Comparison of ENCODE assay signal across 32 cellular contexts in genomic region chr3:17149076-17149475, GRCh38.
"Had no signal": no experiment of that assay in that cellular context is flagged by ENCODE, and none has a peak within 500 bp of the region (broad histone marks: within the 10 kb centered on the region; RNA-seq: fewer than 3 reads in every experiment).

No MANE protein-coding gene starts in this region.

- H3K4me2 ChIP-seq: neural progenitor cell had no signal

- H3K9me3 ChIP-seq: neutrophil, testis, thyroid gland had no signal

- FAIRE-seq: keratinocyte, urothelium cell line had no signal

- H3K36me3 Mint-ChIP-seq: natural killer cell had no signal

- DNase-seq: hippocampal formation; kidney glomerular epithelial cell; left cardiac atrium; left lung; lower lobe of right lung; mammary epithelial cell; mesenchymal stem cell; naive B cell; natural killer cell; nephron progenitor cell; occipital lobe; ovary; stimulated activated CD4-positive, alpha-beta T cell treated with anti-CD3 and anti-CD28 coated beads, Interleukin-12 subunit alpha, Interleukin-12 subunit beta, amount 100 ng/mL, for 4 hours; stimulated activated CD4-positive, alpha-beta T cell treated with anti-CD3 and anti-CD28 coated beads, Interleukin-15, amount 100 ng/mL, for 24 hours; stimulated activated CD4-positive, alpha-beta T cell treated with anti-CD3 and anti-CD28 coated beads, Interleukin-2, amount 100 ng/mL, for 24 hours; stimulated activated CD4-positive, alpha-beta T cell treated with anti-CD3 and anti-CD28 coated beads, Interleukin-4, amount 100 ng/mL, for 1 hour; stimulated activated naive B cell treated with anti-CD40 and anti-IgM and Interleukin-4, amounts not matched to agents 10 μg/mL and 1 μg/mL and 100 μg/mL, for 72 hours; stimulated activated naive CD8-positive, alpha-beta T cell treated with anti-CD3 and anti-CD28 coated beads, Interleukin-15, Interleukin-2, amounts not matched to agents 100 U/mL and 50 U/mL, for 24 hours; stomach; testis; thyroid gland; transverse colon; upper lobe of right lung had no signal

- H2AFZ ChIP-seq: neural progenitor cell had no signal

- H3K4me3 ChIP-seq: left lung, lower lobe of right lung, neural progenitor cell, ovary, right atrium auricular region, right lobe of liver, skin epidermis, stomach, testis, thyroid gland, transverse colon, upper lobe of right lung had no signal

- H3K27ac Mint-ChIP-seq: mesothelial cell of epicardium; nephron progenitor cell; progenitor cell of endocrine pancreas; stimulated activated naive B cell treated with anti-CD40 and anti-IgM and Interleukin-4, amounts not matched to agents 10 μg/mL and 1 μg/mL and 100 μg/mL, for 72 hours had no signal

- H3K27me3 ChIP-seq: left lung, neural progenitor cell, neutrophil, ovary, right atrium auricular region, right lobe of liver, stomach, testis, thyroid gland, transverse colon, upper lobe of right lung had no signal

- H3K36me3 ChIP-seq: lower lobe of right lung, neural progenitor cell, ovary, upper lobe of right lung had no signal

- H3K4me1 Mint-ChIP-seq: mesothelial cell of epicardium; nephron progenitor cell; neural progenitor cell; stimulated activated naive B cell treated with anti-CD40 and anti-IgM and Interleukin-4, amounts not matched to agents 10 μg/mL and 1 μg/mL and 100 μg/mL, for 72 hours had no signal

- H3K27ac ChIP-seq: left lung, lower lobe of right lung, neural progenitor cell, neutrophil, ovary, right atrium auricular region, right lobe of liver, skin epidermis, stomach, testis, thyroid gland, transverse colon, upper lobe of right lung had no signal

- H3K9ac ChIP-seq: neural progenitor cell had no signal

- H3K4me1 ChIP-seq: left lung, lower lobe of right lung, neural progenitor cell, right atrium auricular region, right lobe of liver, stomach, testis, thyroid gland, transverse colon, upper lobe of right lung had no signal

- H3K27me3 Mint-ChIP-seq: naive B cell; progenitor cell of endocrine pancreas; stimulated activated naive B cell treated with anti-CD40 and anti-IgM and Interleukin-4, amounts not matched to agents 10 μg/mL and 1 μg/mL and 100 μg/mL, for 72 hours had no signal

- ATAC-seq: left cardiac atrium; left lung; lower lobe of right lung; natural killer cell; right lobe of liver; stimulated activated naive B cell treated with anti-CD40 and anti-IgM and Interleukin-4, amounts not matched to agents 10 μg/mL and 1 μg/mL and 100 μg/mL, for 72 hours; stimulated activated naive CD8-positive, alpha-beta T cell treated with anti-CD3 and anti-CD28 coated beads, Interleukin-15, Interleukin-2, amounts not matched to agents 100 U/mL and 50 U/mL, for 24 hours; upper lobe of right lung had no signal

- H3K4me3 Mint-ChIP-seq: mesothelial cell of epicardium; natural killer cell; nephron progenitor cell; neural progenitor cell; stimulated activated naive B cell treated with anti-CD40 and anti-IgM and Interleukin-4, amounts not matched to agents 10 μg/mL and 1 μg/mL and 100 μg/mL, for 72 hours had no signal
